Comparison of ENCODE assay signal across 1 cellular context in genomic region chr16:87635541-87636049, GRCh38.
TF ChIP-seq lines count a peak whose summit lies in the region.

No MANE protein-coding gene starts in this region.

TF ChIP-seq in HepG2, 621 proteins besides CTCF, POLR2A, EP300 and RAD21 (continued from another document and continues in another):
- TF ChIP-seq ZNF18 (CRISPR knock-in tag; IDR thresholded peaks at IDR 0.05; ENCODE audit: insufficient replicate concordance): no peak
- TF ChIP-seq HOXD1 (CRISPR knock-in tag; IDR thresholded peaks at IDR 0.05): 0 out of 2 replicates have a peak, but pooled peaks have one; percentile 53
- no peak for TF ChIP-seq ZNF251 (CRISPR knock-in tag; IDR thresholded peaks at IDR 0.05)
- no peak for TF ChIP-seq ZNF567 (CRISPR knock-in tag; IDR thresholded peaks at IDR 0.05; ENCODE audit: borderline replicate concordance)
- TF ChIP-seq ZNF12 (CRISPR knock-in tag; IDR thresholded peaks at IDR 0.05): no peak
- no peak for TF ChIP-seq ZMAT3 (CRISPR knock-in tag; conservative IDR thresholded peaks at IDR 0.05)
- TF ChIP-seq ZBTB26 (CRISPR knock-in tag; IDR thresholded peaks at IDR 0.05; ENCODE audit: borderline replicate concordance): no peak
- TF ChIP-seq ZNF850 (CRISPR knock-in tag; conservative IDR thresholded peaks at IDR 0.05): no peak
- TF ChIP-seq ZNF468 (CRISPR knock-in tag; IDR thresholded peaks at IDR 0.05): no peak
- 0 out of 2 replicates have a peak, but pooled peaks have one; percentile 45 for TF ChIP-seq ZNF513 (CRISPR knock-in tag; conservative IDR thresholded peaks at IDR 0.05)
- no peak for TF ChIP-seq ZNF709 (CRISPR knock-in tag; IDR thresholded peaks at IDR 0.05)
- no peak for TF ChIP-seq ZNF713 (CRISPR knock-in tag; IDR thresholded peaks at IDR 0.05)
- TF ChIP-seq ZNF432 (CRISPR knock-in tag; IDR thresholded peaks at IDR 0.05; ENCODE audit: borderline replicate concordance): no peak
- no peak for TF ChIP-seq YEATS4 (CRISPR knock-in tag; IDR thresholded peaks at IDR 0.05; ENCODE audit: borderline replicate concordance)
- TF ChIP-seq CBFB (CRISPR knock-in tag; IDR thresholded peaks at IDR 0.05): peak; percentile 37; the same call in 1 of the 2 replicates
- TF ChIP-seq ZNF296 (CRISPR knock-in tag; conservative IDR thresholded peaks at IDR 0.05): no peak
- TF ChIP-seq ZNF256 (CRISPR knock-in tag; conservative IDR thresholded peaks at IDR 0.05): no peak
- no peak for TF ChIP-seq ZNF580 (CRISPR knock-in tag; IDR thresholded peaks at IDR 0.05; ENCODE audit: borderline replicate concordance, low read depth)
- TF ChIP-seq NR2F6 (IDR thresholded peaks at IDR 0.05): no peak
- no peak for TF ChIP-seq NR2F6 (CRISPR knock-in tag; IDR thresholded peaks at IDR 0.05)
- TF ChIP-seq SMAD1 (CRISPR knock-in tag; IDR thresholded peaks at IDR 0.05; ENCODE audit: borderline replicate concordance, low read depth): 0 out of 2 replicates have a peak, but pooled peaks have one; percentile 84
- no peak for TF ChIP-seq TFDP1 (CRISPR knock-in tag; IDR thresholded peaks at IDR 0.05; ENCODE audit: borderline replicate concordance)
- no peak for TF ChIP-seq LCORL (IDR thresholded peaks at IDR 0.05)
- TF ChIP-seq LCORL (CRISPR knock-in tag; IDR thresholded peaks at IDR 0.05): no peak
- no peak for TF ChIP-seq ZBTB7B (CRISPR knock-in tag; IDR thresholded peaks at IDR 0.05)
- no peak for TF ChIP-seq ZUFSP (CRISPR knock-in tag; IDR thresholded peaks at IDR 0.05; ENCODE audit: borderline replicate concordance)
- no peak for TF ChIP-seq RBAK (CRISPR knock-in tag; IDR thresholded peaks at IDR 0.05)
- no peak for TF ChIP-seq DNMT1 (CRISPR knock-in tag; IDR thresholded peaks at IDR 0.05)
- TF ChIP-seq MIER2 (CRISPR knock-in tag; IDR thresholded peaks at IDR 0.05): peak; percentile 71; the same call in 1 of the 2 replicates
- TF ChIP-seq ZNF530 (CRISPR knock-in tag; IDR thresholded peaks at IDR 0.05; ENCODE audit: low read depth): 0 out of 2 replicates have a peak, but pooled peaks have one; percentile 32
- TF ChIP-seq ZNF781 (CRISPR knock-in tag; IDR thresholded peaks at IDR 0.05; ENCODE audit: borderline replicate concordance, not compliant biosample characterization): no peak
- peak; percentile 68 for TF ChIP-seq RXRA (CRISPR knock-in tag; IDR thresholded peaks at IDR 0.05)
- TF ChIP-seq NR2F1 (CRISPR knock-in tag; IDR thresholded peaks at IDR 0.05): no peak
- no peak for TF ChIP-seq ZBTB7A (CRISPR knock-in tag; IDR thresholded peaks at IDR 0.05)
- TF ChIP-seq ZNF33B (CRISPR knock-in tag; IDR thresholded peaks at IDR 0.05): 0 out of 2 replicates have a peak, but pooled peaks have one; percentile 4
- no peak for TF ChIP-seq ZNF230 (CRISPR knock-in tag; IDR thresholded peaks at IDR 0.05)
- TF ChIP-seq ELF3 (CRISPR knock-in tag; IDR thresholded peaks at IDR 0.05): 0 out of 2 replicates have a peak, but pooled peaks have one; percentile 33
- TF ChIP-seq GFI1 (CRISPR knock-in tag; IDR thresholded peaks at IDR 0.05; ENCODE audit: borderline replicate concordance): 0 out of 2 replicates have a peak, but pooled peaks have one; percentile 17
- no peak for TF ChIP-seq ZMAT5 (CRISPR knock-in tag; IDR thresholded peaks at IDR 0.05; ENCODE audit: borderline replicate concordance, low read depth)
- TF ChIP-seq SP4 (CRISPR knock-in tag; IDR thresholded peaks at IDR 0.05): peak; percentile 19; the same call in 1 of the 2 replicates
- TF ChIP-seq ZNF609 (CRISPR knock-in tag; IDR thresholded peaks at IDR 0.05; ENCODE audit: borderline replicate concordance): no peak
